In the genomic region with DNA sequence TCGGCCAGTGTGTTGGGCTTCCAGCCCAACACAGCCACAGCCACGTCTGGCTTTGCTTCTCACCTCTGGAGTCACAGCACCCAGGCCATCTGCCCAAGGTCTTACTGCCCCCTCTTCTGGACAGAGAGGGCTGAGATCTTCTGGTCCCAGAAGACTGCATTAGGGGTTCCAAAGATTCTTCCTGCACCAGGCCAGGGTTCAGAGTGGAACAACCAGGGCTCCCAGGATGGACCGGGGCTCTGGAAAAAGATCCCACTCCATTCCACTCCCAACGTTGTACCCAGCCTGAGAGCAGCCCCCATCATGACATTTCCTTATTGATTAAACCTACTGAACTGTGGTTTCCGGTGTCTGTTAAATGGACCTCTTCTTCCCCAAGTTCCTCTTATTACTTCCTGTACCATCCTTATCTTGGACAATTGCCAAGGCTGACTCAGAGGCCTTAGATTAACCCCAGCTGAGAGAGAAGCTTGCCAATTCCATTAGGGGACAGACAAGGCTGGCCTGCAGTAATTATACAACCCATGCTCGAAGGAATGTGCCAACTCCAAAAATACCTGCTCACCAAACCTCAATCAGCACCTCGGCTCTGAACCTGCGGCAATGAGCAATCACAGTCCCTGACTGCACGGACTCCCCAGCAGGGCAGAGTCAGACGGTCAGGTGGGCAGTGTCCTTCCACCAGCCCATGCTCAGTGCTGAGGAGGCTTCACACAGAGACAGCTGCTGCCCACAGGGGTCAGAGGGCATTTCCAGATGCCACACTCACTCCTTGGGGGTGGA, we compare ENCODE assay signal across 8 cellular contexts. TPM values are rescaled to one million over a fixed set of nuclear protein-coding genes. Genes with fewer than 3 reads are reported as not detected.
DNase-seq lines count a peak whose midpoint lies in the region; ATAC-seq, FAIRE-seq and TF ChIP-seq lines count a peak whose summit lies in the region.

No MANE protein-coding gene starts in this region.

- no peaks in the 10 kb centered on the region for H3K9me1 ChIP-seq in endothelial cell of umbilical vein (replicated peaks; ENCODE audit: control insufficient read depth, extremely low read depth, insufficient read depth, low read length)

- no peaks in the 10 kb centered on the region for H4K20me1 ChIP-seq in endothelial cell of umbilical vein (replicated peaks; ENCODE audit: control insufficient read depth, extremely low read depth, insufficient read depth, low read length)

- H3K9me3 ChIP-seq in Caco-2 (peaks cover 15% of the 10 kb centered on the region), endothelial cell of umbilical vein (replicated peaks; ENCODE audit: control insufficient read depth, insufficient read depth, low read length) (no peaks in the 10 kb centered on the region), mucosa of descending colon (no peaks in the 10 kb centered on the region)

- no peak overlapping the region for H3K27ac ChIP-seq in endothelial cell of umbilical vein (ENCODE audit: insufficient read depth, low read depth, low read length)

- H3K27ac Mint-ChIP-seq in Caco-2 (ENCODE audit: unreplicated experiment) = no peak overlapping the region
- H3K27ac Mint-ChIP-seq in activated T-cell treated with anti-CD3 and anti-CD28 coated beads, Interleukin-2, amount 50 U/mL, for 24 hours = no peak overlapping the region

- no TSS peak for BruUV-seq in Caco-2 (replicated peaks; lab: Mats Ljungman, UMichigan)
- no TSS peak for BruUV-seq in endothelial cell of umbilical vein (replicated peaks; lab: Mats Ljungman, UMichigan)

- H3K9ac ChIP-seq in endothelial cell of umbilical vein (replicated peaks; ENCODE audit: extremely low read depth, insufficient read depth, low read length) = no peak overlapping the region

- H3K36me3 ChIP-seq in Caco-2 (ENCODE audit: control insufficient read depth, insufficient read depth, low read length) = peaks cover 3% of the 10 kb centered on the region
- no peaks in the 10 kb centered on the region for H3K36me3 ChIP-seq in endothelial cell of umbilical vein (ENCODE audit: control insufficient read depth in 2 of 2, extremely low read depth in 1 of 2, insufficient read depth in 2 of 2, low read length in 2 of 2)
- no peaks in the 10 kb centered on the region for H3K36me3 ChIP-seq in mucosa of descending colon (ENCODE audit: low read depth)

- POLR2A ChIA-PET in Caco-2 (lab: Charles Lee) (no interaction called here), endothelial cell of umbilical vein (lab: Charles Lee) (no interaction called here)

- CTCF ChIA-PET in Caco-2 (lab: Charles Lee) = interaction anchor here (0.9 kb wide), 1 partner anchor 67 kb away, joined by 4 read pairs; no protein-coding TSS in a partner anchor
- CTCF ChIA-PET in endothelial cell of umbilical vein (lab: Charles Lee) = interaction anchor here (1.2 to 2.4 kb wide), 4 partner anchors 10 to 67 kb away, joined by 3 to 8 read pairs (median 4); no protein-coding TSS in a partner anchor

- H3K27me3 ChIP-seq in Caco-2 (replicated peaks; ENCODE audit: control insufficient read depth, insufficient read depth, low read length) (no peaks in the 10 kb centered on the region), endothelial cell of umbilical vein (ENCODE audit: control insufficient read depth in 2 of 2, insufficient read depth in 2 of 2, low read length in 2 of 2) (peaks cover 22 to 26% of the 10 kb centered on the region in 2 experiments)

- H3K4me3 Mint-ChIP-seq in Caco-2 (ENCODE audit: unreplicated experiment) = no peak overlapping the region
- H3K4me3 Mint-ChIP-seq in activated T-cell treated with anti-CD3 and anti-CD28 coated beads, Interleukin-2, amount 50 U/mL, for 24 hours = no peak overlapping the region

- H3K9me3 Mint-ChIP-seq in Caco-2 (ENCODE audit: unreplicated experiment) = peaks cover 11% of the 10 kb centered on the region
- no peaks in the 10 kb centered on the region for H3K9me3 Mint-ChIP-seq in activated T-cell treated with anti-CD3 and anti-CD28 coated beads, Interleukin-2, amount 50 U/mL, for 24 hours

- H3K36me3 Mint-ChIP-seq in Caco-2 (ENCODE audit: insufficient read depth, unreplicated experiment) = no peaks in the 10 kb centered on the region
- H3K36me3 Mint-ChIP-seq in activated T-cell treated with anti-CD3 and anti-CD28 coated beads, Interleukin-2, amount 50 U/mL, for 24 hours (ENCODE audit: low read depth) = peaks cover 2% of the 10 kb centered on the region

- H3K27me3 Mint-ChIP-seq in Caco-2 (ENCODE audit: insufficient read depth, unreplicated experiment) = no peaks in the 10 kb centered on the region
- no peaks in the 10 kb centered on the region for H3K27me3 Mint-ChIP-seq in activated T-cell treated with anti-CD3 and anti-CD28 coated beads, Interleukin-2, amount 50 U/mL, for 24 hours

- peaks cover under 1% of the 10 kb centered on the region for H3K4me1 Mint-ChIP-seq in Caco-2 (ENCODE audit: low read depth, unreplicated experiment)
- peaks cover 18% of the 10 kb centered on the region for H3K4me1 Mint-ChIP-seq in activated T-cell treated with anti-CD3 and anti-CD28 coated beads, Interleukin-2, amount 50 U/mL, for 24 hours (ENCODE audit: low read depth)

- no peak overlapping the region for H2AFZ ChIP-seq in endothelial cell of umbilical vein (ENCODE audit: low read depth, low read length)

- TF ChIP-seq POLR2A in endothelial cell of umbilical vein (IDR thresholded peaks at IDR 0.05; ENCODE audit: low read depth, low read length) = no peak

- ATAC-seq in GM19467 (IDR thresholded peaks at IDR 0.05; ENCODE audit: unreplicated experiment) = peak; percentile 69
- peak; percentile 92 for ATAC-seq in mucosa of descending colon

- H3K4me1 ChIP-seq in Caco-2 (no peaks in the 10 kb centered on the region), endothelial cell of umbilical vein (ENCODE audit: control insufficient read depth, extremely low read depth, insufficient read depth, low read length) (peaks cover 8% of the 10 kb centered on the region), mucosa of descending colon (ENCODE audit: low read depth) (peaks cover 10% of the 10 kb centered on the region)

- FAIRE-seq in endothelial cell of umbilical vein (lab: Jason Lieb, UNC) = peak; percentile 92

- DNase-seq in Caco-2 = peak in 1 of 2 experiments; percentile 30
- DNase-seq in Kasumi-1 (lab: John Stamatoyannopoulos, UW) = peak; percentile 99 to 100
- peak; percentile 84 for DNase-seq in SIG-M5 (lab: John Stamatoyannopoulos, UW)
- DNase-seq in endothelial cell of umbilical vein (ENCODE audit: low read depth, low spot score) = peak; percentile 71
- peak in 2 of 3 donors; percentile 36 to 68 for DNase-seq in mucosa of descending colon
- DNase-seq in activated gamma-delta T cell treated with Interleukin-2 at 50 U/mL for 16 hours = no peak
- no peak for DNase-seq in activated T-cell treated with anti-CD3 and anti-CD28 coated beads, Interleukin-2, amount 50 U/mL, for 24 hours

- peak; percentile 32 to 38 for TF ChIP-seq CTCF in Caco-2 (IDR thresholded peaks at IDR 0.05; ENCODE audit: insufficient read depth in 1 of 2, low read depth in 1 of 2, low read length in 1 of 2, severe bottlenecking in 1 of 2, unreplicated experiment in 1 of 2)
- TF ChIP-seq CTCF in endothelial cell of umbilical vein (IDR thresholded peaks at IDR 0.05; ENCODE audit: extremely low read depth in 1 of 2, insufficient read depth in 1 of 2, low read depth in 1 of 2, low read length in 2 of 2) = peak in 1 of 2 donors; percentile 11
- no peak for TF ChIP-seq CTCF in mucosa of descending colon (IDR thresholded peaks at IDR 0.05)

- H3K79me2 ChIP-seq in endothelial cell of umbilical vein (ENCODE audit: control insufficient read depth, insufficient read depth, low read length) = no peaks in the 10 kb centered on the region

- intact Hi-C loops in Caco-2 (cut with micrococcal nuclease; ENCODE audit: unreplicated experiment) = loop anchor here (1.0 kb wide), 1 partner anchor 110 kb away; no protein-coding TSS in a partner anchor
- intact Hi-C loops in endothelial cell of umbilical vein (cut with micrococcal nuclease) = loop anchor here (5.0 kb wide), 1 partner anchor 34 kb away; no protein-coding TSS in a partner anchor
- intact Hi-C loops in mucosa of descending colon (cut with DNase I, micrococcal nuclease) = no loop called here

- H3K4me2 ChIP-seq in endothelial cell of umbilical vein (ENCODE audit: insufficient read depth, low read length) = no peak overlapping the region

- H3K4me3 ChIP-seq in Caco-2 (ENCODE audit: low read depth, low read length) (no peak overlapping the region), endothelial cell of umbilical vein (replicated peaks in 1 of 3; ENCODE audit: insufficient read depth in 1 of 3, low read depth in 1 of 3, low read length in 3 of 3) (no peak overlapping the region), mucosa of descending colon (no peak overlapping the region)

- dilution Hi-C loops in endothelial cell of umbilical vein (cut with MboI; ENCODE audit: extremely low pct_ligation_motif_present, low sequenced_read_pairs) = no loop called here

TF ChIP-seq in endothelial cell of umbilical vein, 7 proteins besides CTCF, POLR2A, EP300 and RAD21 (continues in another document):
- TF ChIP-seq POLR2AphosphoS5 (IDR thresholded peaks at IDR 0.05; ENCODE audit: insufficient read depth, low read depth, low read length) (peak; percentile 96), EZH2 (IDR thresholded peaks at IDR 0.05; ENCODE audit: borderline replicate concordance, low read depth, low read length, severe bottlenecking) (peak; percentile 28)

RNA-seq across cellular contexts. Expression of a gene that starts 47.9 kb away (rescaled TPM):
- total RNA-seq in Caco-2 (2022) = not detected in 2 replicates
- not detected in 2 replicates for total RNA-seq in endothelial cell of umbilical vein
- not detected in 2 replicates for polyA plus RNA-seq in endothelial cell of umbilical vein
- polyA plus RNA-seq in endothelial cell of umbilical vein (2011; cell fraction: cytosol; rRNA removed) = not detected in 2 replicates
- not detected in 2 replicates for polyA plus RNA-seq in endothelial cell of umbilical vein (2011; cell fraction: nucleus; rRNA removed)
- not detected in 2 replicates for polyA plus RNA-seq in endothelial cell of umbilical vein (2012)
- polyA minus RNA-seq in endothelial cell of umbilical vein = not detected in 2 replicates
- polyA minus RNA-seq in endothelial cell of umbilical vein (2011; cell fraction: cytosol; rRNA and poly(A)+ RNA removed) = not detected
- not detected in 2 replicates for polyA minus RNA-seq in endothelial cell of umbilical vein (2011; cell fraction: nucleus; rRNA and poly(A)+ RNA removed)
- total RNA-seq in mucosa of descending colon = under 1 TPM; 0.06 to 0.10 (median 0.06) TPM

RNA-seq across cellular contexts. Expression of a gene that starts 50.7 kb away (rescaled TPM):
- total RNA-seq in Caco-2 (2022) (27.1 and 28.1 TPM in 2 replicates), endothelial cell of umbilical vein (9.6 and 14.7 TPM in 2 replicates), mucosa of descending colon (10 to 100 TPM in 1 of 3 donors, 1 to 10 TPM in 2; 2.9 to 14.5 (median 5.4) TPM)
- 19.8 and 24.4 TPM in 2 replicates for polyA plus RNA-seq in endothelial cell of umbilical vein
- 23.0 and 24.0 TPM in 2 replicates for polyA plus RNA-seq in endothelial cell of umbilical vein (2011; cell fraction: cytosol; rRNA removed)
- 12.8 and 13.7 TPM in 2 replicates for polyA plus RNA-seq in endothelial cell of umbilical vein (2011; cell fraction: nucleus; rRNA removed)
- 19.4 and 23.9 TPM in 2 replicates for polyA plus RNA-seq in endothelial cell of umbilical vein (2012)
- polyA minus RNA-seq in endothelial cell of umbilical vein = 7.3 and 21.0 TPM in 2 replicates
- 3.2 TPM for polyA minus RNA-seq in endothelial cell of umbilical vein (2011; cell fraction: cytosol; rRNA and poly(A)+ RNA removed)
- 2.9 and 4.5 TPM in 2 replicates for polyA minus RNA-seq in endothelial cell of umbilical vein (2011; cell fraction: nucleus; rRNA and poly(A)+ RNA removed)

Comparison
In these comparisons a context has a peak if more than half of its experiments do, and no peak if none do; other contexts are left out.
1. DNase-seq: peak in Kasumi-1 (2 of 2), SIG-M5 (single experiment), endothelial cell of umbilical vein (single experiment) and mucosa of descending colon (2 of 3); none in activated gamma-delta T cell treated with Interleukin-2 at 50 U/mL for 16 hours (single experiment) and activated T-cell treated with anti-CD3 and anti-CD28 coated beads, Interleukin-2, amount 50 U/mL, for 24 hours (single experiment).
2. intact Hi-C loops: an anchor here in Caco-2 (1.0 kb wide) and endothelial cell of umbilical vein (5.0 kb wide); none called in mucosa of descending colon.